In the genomic region with DNA sequence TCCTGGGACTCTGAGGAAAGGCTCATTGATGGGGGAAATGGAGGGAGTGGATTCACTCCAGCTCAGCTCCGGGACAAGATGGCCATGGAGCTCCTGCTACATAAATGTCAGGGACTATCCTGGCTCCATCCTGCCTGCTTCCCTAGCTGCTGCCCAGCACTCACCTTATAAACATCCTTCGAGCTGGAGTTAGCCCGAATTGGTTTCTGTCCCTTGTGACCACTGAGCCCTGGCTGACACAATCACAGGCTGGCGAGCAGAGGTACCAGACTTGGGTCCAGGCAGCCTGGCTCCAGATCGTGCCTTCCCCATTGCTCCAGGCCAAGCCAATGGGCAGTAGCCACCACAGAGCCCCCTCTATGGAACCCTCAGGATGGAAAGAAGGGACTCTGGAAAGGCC, we compare ENCODE assay signal across 22 cellular contexts.
DNase-seq lines count a peak whose midpoint lies in the region; TF ChIP-seq lines count a peak whose summit lies in the region.
"Had no signal": no experiment of that assay in that cellular context is flagged by ENCODE, and none has a peak within 500 bp of the region (broad histone marks: within the 10 kb centered on the region; RNA-seq: fewer than 3 reads in every experiment).

No MANE protein-coding gene starts in this region.

- H3K4me3 ChIP-seq in PC-9 (no peak overlapping the region), esophagus muscularis mucosa (no peak overlapping the region)
- H3K4me3 ChIP-seq: BLaER1, GM12878 had no signal

- POLR2A ChIA-PET in PC-9 (lab: Charles Lee; ENCODE audit: unreplicated experiment), result no interaction called here

- peak in 1 of 2 experiments; percentile 25 for DNase-seq in PC-9
- peak; percentile 75 for DNase-seq in esophagus muscularis mucosa (ENCODE audit: extremely low spot score)
- DNase-seq in amygdala (lab: John Stamatoyannopoulos, UW), result no peak
- DNase-seq in HUDEP-2 (lab: John Stamatoyannopoulos, UW; ENCODE audit: unreplicated experiment in 76 of 76), result no peak
- DNase-seq: 8988T; ACHN; BE2C; C1 segment of cervical spinal cord; CD4-positive, alpha-beta memory T cell; CD4-positive, CD25-positive, alpha-beta regulatory T cell; CD8-positive, alpha-beta memory T cell; COR-L47; DMS 273 treated with DMSO at 0.1 percent for 48 hours; DMS153; DMS53; DMS79; DND-41; EL; GDM1 had no signal

- TF ChIP-seq EP300 in esophagus muscularis mucosa (IDR thresholded peaks at IDR 0.05), result no peak

- H3F3A ChIP-seq in PC-9 (ENCODE audit: insufficient read depth, low read depth), result no peaks in the 10 kb centered on the region

- H3K36me3 ChIP-seq in PC-9 (ENCODE audit: low read depth) (no peaks in the 10 kb centered on the region), esophagus muscularis mucosa (no peaks in the 10 kb centered on the region)
- H3K36me3 ChIP-seq: BE2C, BLaER1 had no signal

- peak overlapping the region; percentile 23; the same call in 1 of the 2 replicates for H3K4me2 ChIP-seq in PC-9
- H3K4me2 ChIP-seq: BLaER1 had no signal

- H3K9me2 ChIP-seq in PC-9 (ENCODE audit: insufficient read depth), result no peaks in the 10 kb centered on the region

- no peaks in the 10 kb centered on the region for H4K20me1 ChIP-seq in PC-9 (ENCODE audit: insufficient read depth)
- H4K20me1 ChIP-seq: BLaER1 had no signal

- no peaks in the 10 kb centered on the region for H3K79me2 ChIP-seq in PC-9 (ENCODE audit: low read depth)

- no peak overlapping the region for H3K27ac ChIP-seq in PC-9
- peak overlapping the region; percentile 76; the same call in 1 of the 2 replicates for H3K27ac ChIP-seq in VCaP
- H3K27ac ChIP-seq in esophagus muscularis mucosa (replicated peaks in 1 of 4), result no peak overlapping the region
- H3K27ac ChIP-seq: BLaER1 had no signal

- no TSS peak for BruUV-seq in PC-9 (replicated peaks; lab: Mats Ljungman, UMichigan)

- CTCF ChIA-PET in PC-9 (lab: Charles Lee), result no interaction called here

- H3K27me3 ChIP-seq in PC-9 (ENCODE audit: insufficient read depth, low read depth) (0 out of 2 replicates have a peak, but pooled peaks cover 16% of the 10 kb centered on the region), esophagus muscularis mucosa (no peaks in the 10 kb centered on the region)
- H3K27me3 ChIP-seq: BE2C, BLaER1 had no signal

- 87% methylated on average over 5 of the region's 5 CpGs for WGBS in esophagus muscularis mucosa

- TF ChIP-seq POLR2A in esophagus muscularis mucosa (IDR thresholded peaks at IDR 0.05; ENCODE audit: low read depth), result no peak

- no peak for TF ChIP-seq CTCF in PC-9 (conservative IDR thresholded peaks at IDR 0.05)
- no peak for TF ChIP-seq CTCF in VCaP (conservative IDR thresholded peaks at IDR 0.05)
- no peak for TF ChIP-seq CTCF in esophagus muscularis mucosa (IDR thresholded peaks at IDR 0.05)

- H3K9me3 ChIP-seq in PC-9 (ENCODE audit: insufficient read depth, low read depth) (no peaks in the 10 kb centered on the region), esophagus muscularis mucosa (no peaks in the 10 kb centered on the region)
- H3K9me3 ChIP-seq: BE2C, BLaER1 had no signal

- H3K4me1 ChIP-seq in PC-9 (replicated peaks; ENCODE audit: insufficient read depth) (no peaks in the 10 kb centered on the region), esophagus muscularis mucosa (no peaks in the 10 kb centered on the region)
- H3K4me1 ChIP-seq: BE2C had no signal

- H2AFZ ChIP-seq in PC-9, result no peak overlapping the region

- intact Hi-C loops in PC-9 (cut with micrococcal nuclease; ENCODE audit: unreplicated experiment), result no loop called here
- intact Hi-C loops in esophagus muscularis mucosa (cut with DNase I), result no loop called here
